In the genomic region with DNA sequence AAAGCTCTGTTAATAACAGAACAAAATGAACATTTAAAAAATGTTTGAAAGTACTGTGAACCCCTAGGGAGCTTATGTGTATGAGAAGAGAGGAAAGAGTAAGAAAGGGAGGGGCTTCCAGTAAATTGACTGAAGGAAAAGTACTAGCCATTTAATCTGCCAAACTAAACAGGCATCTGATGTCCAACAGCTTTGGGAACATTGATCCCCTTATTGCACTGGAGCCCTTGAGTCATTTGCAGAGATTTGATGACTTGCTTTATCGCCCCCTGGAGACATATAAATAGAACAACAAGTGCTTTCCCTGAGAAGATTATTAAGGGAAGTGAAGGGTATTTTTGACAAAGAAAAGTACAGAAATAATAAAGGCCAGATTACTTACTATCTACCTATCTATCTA, we compare ENCODE assay signal across 11 cellular contexts.
DNase-seq lines count a peak whose midpoint lies in the region; ATAC-seq, FAIRE-seq and TF ChIP-seq lines count a peak whose summit lies in the region.
"Had no signal": no experiment of that assay in that cellular context is flagged by ENCODE, and none has a peak within 500 bp of the region (broad histone marks: within the 10 kb centered on the region; RNA-seq: fewer than 3 reads in every experiment).

No MANE protein-coding gene starts in this region.

- no peak overlapping the region for H2AFZ ChIP-seq in K562 (ENCODE audit: low read depth, low read length)

- no peak for FAIRE-seq in K562 (lab: Jason Lieb, UNC)
- FAIRE-seq: islet of Langerhans had no signal

- no peak overlapping the region for H3K27ac ChIP-seq in K562 (ENCODE audit: extremely low read depth, low read depth, low read length)

- peak; percentile 97 for ATAC-seq in Right ventricle myocardium inferior
- ATAC-seq in K562, result no peak
- ATAC-seq in HG03159 (IDR thresholded peaks at IDR 0.05; ENCODE audit: unreplicated experiment), result no peak
- ATAC-seq in stimulated activated memory B cell treated with anti-CD40 and anti-IgM and Interleukin-4, amounts not matched to agents 10 μg/mL and 1 μg/mL and 100 μg/mL, for 72 hours, result no peak
- no peak for ATAC-seq in HG03521 (IDR thresholded peaks at IDR 0.05; ENCODE audit: unreplicated experiment)

- H3K27me3 ChIP-seq in K562 (ENCODE audit: control insufficient read depth in 2 of 2, insufficient read depth in 2 of 2, low read length in 2 of 2), result no peaks in the 10 kb centered on the region

- no peaks in the 10 kb centered on the region for H3K9me1 ChIP-seq in K562 (ENCODE audit: control insufficient read depth, insufficient read depth, low read length)

- TF ChIP-seq POLR2A in K562 (conservative IDR thresholded peaks at IDR 0.05), result no peak

- no peaks in the 10 kb centered on the region for H4K20me1 ChIP-seq in K562 (replicated peaks; ENCODE audit: control insufficient read depth, insufficient read depth, low read length)

- CTCF ChIA-PET in K562 (lab: Yijun Ruan, JAX; ENCODE audit: low intra/inter-chr PET ratio), result no interaction called here

- H3K4me1 Mint-ChIP-seq in stimulated activated memory B cell treated with anti-CD40 and anti-IgM and Interleukin-4, amounts not matched to agents 10 μg/mL and 1 μg/mL and 100 μg/mL, for 72 hours, result no peaks in the 10 kb centered on the region

- DNase-seq in Right ventricle myocardium inferior (ENCODE audit: missing footprints), result no peak
- DNase-seq in cardiac septum (ENCODE audit: low spot score), result no peak
- peak; percentile 3 to 16 (median 4) for DNase-seq in K562 (ENCODE audit: extremely low read depth in 1 of 4, low spot score in 3 of 4)
- peak; percentile 57 for DNase-seq in kidney tubule cell (ENCODE audit: low spot score)
- no peak for DNase-seq in ecto neural progenitor cell (ENCODE audit: low spot score)
- DNase-seq: activated naive CD4-positive, alpha-beta T cell treated with Interleukin-2 at 50 U/mL for 16 hours; COR-L47 had no signal

- no peaks in the 10 kb centered on the region for H3K9me3 ChIP-seq in K562 (replicated peaks; ENCODE audit: control insufficient read depth, insufficient read depth, low read depth, low read length)

- POLR2A ChIA-PET in K562 (lab: Yijun Ruan, JAX), result no interaction called here

- TF ChIP-seq CTCF in K562 (IDR thresholded peaks at IDR 0.05 in 2 of 3, conservative IDR thresholded peaks at IDR 0.05 in 1 of 3; ENCODE audit: insufficient read depth in 2 of 3, low read depth in 1 of 3, low read length in 3 of 3), result peak in 2 of 3 experiments; percentile 35 to 38; a peak in 2 of 6 replicates

- no peaks in the 10 kb centered on the region for H3K79me2 ChIP-seq in K562 (ENCODE audit: control insufficient read depth, insufficient read depth, low read length)

- no peaks in the 10 kb centered on the region for H3K4me1 ChIP-seq in K562 (replicated peaks in 1 of 2; ENCODE audit: control insufficient read depth in 2 of 2, insufficient read depth in 2 of 2, low read length in 2 of 2)

- no TSS peak for BruUV-seq in K562 (replicated peaks; lab: Mats Ljungman, UMichigan)

- intact Hi-C loops in Right ventricle myocardium inferior (cut with DNase I), result no loop called here
- intact Hi-C loops in cardiac septum (cut with DNase I), result loop anchor here (10.0 kb wide), 1 partner anchor 522 kb away; no protein-coding TSS in a partner anchor
- intact Hi-C loops in K562 (cut with micrococcal nuclease), result no loop called here

- H3K4me3 Mint-ChIP-seq in stimulated activated memory B cell treated with anti-CD40 and anti-IgM and Interleukin-4, amounts not matched to agents 10 μg/mL and 1 μg/mL and 100 μg/mL, for 72 hours, result no peak overlapping the region

- peak in 1 of 2 experiments; percentile 36; a peak in 2 of 4 replicates for TF ChIP-seq RAD21 in K562 (CRISPR knock-in tag; conservative IDR thresholded peaks at IDR 0.05 in 1 of 2, IDR thresholded peaks at IDR 0.05 in 1 of 2)

- no peak overlapping the region for H3K9ac ChIP-seq in K562 (ENCODE audit: insufficient read depth in 1 of 2, low read depth in 2 of 2, low read length in 2 of 2)

- H3K36me3 Mint-ChIP-seq in stimulated activated memory B cell treated with anti-CD40 and anti-IgM and Interleukin-4, amounts not matched to agents 10 μg/mL and 1 μg/mL and 100 μg/mL, for 72 hours, result no peaks in the 10 kb centered on the region

- H3K4me3 ChIP-seq in K562, result no peak overlapping the region

- peaks cover 8% of the 10 kb centered on the region for H3K9me3 Mint-ChIP-seq in stimulated activated memory B cell treated with anti-CD40 and anti-IgM and Interleukin-4, amounts not matched to agents 10 μg/mL and 1 μg/mL and 100 μg/mL, for 72 hours

- WGBS in K562 (ENCODE audit: insufficient coverage, low coverage, missing lambda C conversion rate), result 9% methylated on average over 1 of the region's 1 CpG

- no peaks in the 10 kb centered on the region for H3K27me3 Mint-ChIP-seq in stimulated activated memory B cell treated with anti-CD40 and anti-IgM and Interleukin-4, amounts not matched to agents 10 μg/mL and 1 μg/mL and 100 μg/mL, for 72 hours

- H3K36me3 ChIP-seq in K562 (ENCODE audit: control insufficient read depth, insufficient read depth, low read length), result no peaks in the 10 kb centered on the region

- no peak for TF ChIP-seq EP300 in K562 (IDR thresholded peaks at IDR 0.05; ENCODE audit: low read length)

- H3K27ac Mint-ChIP-seq in stimulated activated memory B cell treated with anti-CD40 and anti-IgM and Interleukin-4, amounts not matched to agents 10 μg/mL and 1 μg/mL and 100 μg/mL, for 72 hours, result no peak overlapping the region

- no peak overlapping the region for H3K4me2 ChIP-seq in K562 (ENCODE audit: insufficient read depth, low read length)

- in situ Hi-C loops in K562 (cut with MboI), result no loop called here

TF ChIP-seq in K562, 482 proteins besides CTCF, POLR2A, EP300 and RAD21:
- TF ChIP-seq PHF21A (IDR thresholded peaks at IDR 0.05; ENCODE audit: borderline replicate concordance, low read depth) (peak; percentile 42; the same call in 1 of the 2 replicates), RFX5 (IDR thresholded peaks at IDR 0.05; ENCODE audit: low read depth, low read length) (no peak), RCOR1 (IDR thresholded peaks at IDR 0.05; ENCODE audit: borderline replicate concordance in 1 of 2, low read depth in 2 of 2, low read length in 2 of 2) (peak in 1 of 2 experiments; percentile 36; a peak in 1 of 4 replicates), ZNF263 (CRISPR knock-in tag; IDR thresholded peaks at IDR 0.05; ENCODE audit: borderline replicate concordance) (no peak), KDM1A (IDR thresholded peaks at IDR 0.05) (peak; percentile 40 to 48; a peak in 2 of 4 replicates), HNRNPLL (IDR thresholded peaks at IDR 0.05; ENCODE audit: low read depth, low read length, poor library complexity, severe bottlenecking) (no peak)
- TF ChIP-seq, protein P1, sequence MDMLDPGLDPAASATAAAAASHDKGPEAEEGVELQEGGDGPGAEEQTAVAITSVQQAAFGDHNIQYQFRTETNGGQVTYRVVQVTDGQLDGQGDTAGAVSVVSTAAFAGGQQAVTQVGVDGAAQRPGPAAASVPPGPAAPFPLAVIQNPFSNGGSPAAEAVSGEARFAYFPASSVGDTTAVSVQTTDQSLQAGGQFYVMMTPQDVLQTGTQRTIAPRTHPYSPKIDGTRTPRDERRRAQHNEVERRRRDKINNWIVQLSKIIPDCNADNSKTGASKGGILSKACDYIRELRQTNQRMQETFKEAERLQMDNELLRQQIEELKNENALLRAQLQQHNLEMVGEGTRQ (CRISPR knock-in tag; IDR thresholded peaks at IDR 0.05), result no peak
- TF ChIP-seq, protein P2, sequence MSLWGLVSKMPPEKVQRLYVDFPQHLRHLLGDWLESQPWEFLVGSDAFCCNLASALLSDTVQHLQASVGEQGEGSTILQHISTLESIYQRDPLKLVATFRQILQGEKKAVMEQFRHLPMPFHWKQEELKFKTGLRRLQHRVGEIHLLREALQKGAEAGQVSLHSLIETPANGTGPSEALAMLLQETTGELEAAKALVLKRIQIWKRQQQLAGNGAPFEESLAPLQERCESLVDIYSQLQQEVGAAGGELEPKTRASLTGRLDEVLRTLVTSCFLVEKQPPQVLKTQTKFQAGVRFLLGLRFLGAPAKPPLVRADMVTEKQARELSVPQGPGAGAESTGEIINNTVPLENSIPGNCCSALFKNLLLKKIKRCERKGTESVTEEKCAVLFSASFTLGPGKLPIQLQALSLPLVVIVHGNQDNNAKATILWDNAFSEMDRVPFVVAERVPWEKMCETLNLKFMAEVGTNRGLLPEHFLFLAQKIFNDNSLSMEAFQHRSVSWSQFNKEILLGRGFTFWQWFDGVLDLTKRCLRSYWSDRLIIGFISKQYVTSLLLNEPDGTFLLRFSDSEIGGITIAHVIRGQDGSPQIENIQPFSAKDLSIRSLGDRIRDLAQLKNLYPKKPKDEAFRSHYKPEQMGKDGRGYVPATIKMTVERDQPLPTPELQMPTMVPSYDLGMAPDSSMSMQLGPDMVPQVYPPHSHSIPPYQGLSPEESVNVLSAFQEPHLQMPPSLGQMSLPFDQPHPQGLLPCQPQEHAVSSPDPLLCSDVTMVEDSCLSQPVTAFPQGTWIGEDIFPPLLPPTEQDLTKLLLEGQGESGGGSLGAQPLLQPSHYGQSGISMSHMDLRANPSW (CRISPR knock-in tag; IDR thresholded peaks at IDR 0.05), result no peak

Comparison
In these comparisons a context has a peak if more than half of its experiments do, and no peak if none do; other contexts are left out.
1. DNase-seq: peak in K562 (4 of 4) and kidney tubule cell (single experiment); none in Right ventricle myocardium inferior (single experiment), cardiac septum (single experiment) and ecto neural progenitor cell (single experiment).